Comparison of ENCODE assay signal across 15 cellular contexts in the genomic region with DNA sequence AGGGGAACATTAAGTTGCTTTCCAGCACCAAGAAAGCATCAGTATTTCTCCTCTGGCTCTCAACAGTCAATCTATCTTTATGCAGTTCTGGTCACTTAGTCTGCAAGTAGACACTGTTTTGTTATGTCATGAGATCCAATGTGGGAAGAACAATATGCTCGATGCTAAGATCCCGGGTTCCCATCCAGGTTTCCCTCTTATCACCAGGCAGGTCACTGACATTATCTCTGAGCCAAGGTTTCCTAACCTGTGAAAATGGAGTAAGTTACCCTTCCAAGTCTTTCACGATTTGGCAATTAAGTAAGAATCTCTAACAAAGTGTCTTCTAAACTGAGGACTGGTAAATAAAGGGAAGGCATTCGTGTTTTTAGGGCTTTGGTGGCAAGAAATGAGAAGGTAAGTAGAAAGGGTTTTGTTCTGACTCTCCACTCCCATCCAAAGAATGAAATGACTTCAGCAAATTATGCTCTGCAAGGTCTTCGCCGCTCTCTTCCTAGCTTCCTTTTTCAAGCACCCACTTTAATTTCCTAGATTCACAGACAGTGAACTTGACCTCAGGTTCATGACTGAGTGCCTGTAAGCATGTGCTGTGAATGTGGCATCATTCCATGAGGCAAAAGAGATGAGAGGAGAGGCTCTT.
DNase-seq lines count a peak whose midpoint lies in the region; ATAC-seq lines count a peak whose summit lies in the region.
"Had no signal": no experiment of that assay in that cellular context is flagged by ENCODE, and none has a peak within 500 bp of the region (broad histone marks: within the 10 kb centered on the region; RNA-seq: fewer than 3 reads in every experiment).

No MANE protein-coding gene starts in this region.

- no peaks in the 10 kb centered on the region for H3K36me3 ChIP-seq in CD8-positive, alpha-beta memory T cell (ENCODE audit: insufficient read depth, low read length)
- H3K36me3 ChIP-seq: breast epithelium had no signal

- H3K4me3 Mint-ChIP-seq in stimulated activated naive CD8-positive, alpha-beta T cell treated with anti-CD3 and anti-CD28 coated beads, Interleukin-15, amount 100 ng/mL, for 72 hours, result peak overlapping the region in 1 of 2 donors; percentile 63
- H3K4me3 Mint-ChIP-seq in T-cell, result peak overlapping the region in 1 of 3 donors; percentile 9
- H3K4me3 Mint-ChIP-seq in CD8-positive, alpha-beta memory T cell, result no peak overlapping the region

- peaks cover 68% of the 10 kb centered on the region for H3K4me1 Mint-ChIP-seq in stimulated activated naive CD8-positive, alpha-beta T cell treated with anti-CD3 and anti-CD28 coated beads, Interleukin-15, amount 100 ng/mL, for 72 hours
- H3K4me1 Mint-ChIP-seq in T-cell, result peaks cover 48 to 78% (median 53%) of the 10 kb centered on the region in 3 donors
- peaks cover 17 to 30% (median 29%) of the 10 kb centered on the region in 3 donors for H3K4me1 Mint-ChIP-seq in CD8-positive, alpha-beta memory T cell

- CTCF ChIA-PET in T-cell (lab: Charles Lee), result interaction anchor here in 1 of 2 donors (0.6 kb wide), 1 partner anchor 37 kb away, joined by 5 read pairs; no protein-coding TSS in a partner anchor
- CTCF ChIA-PET in CD8-positive, alpha-beta memory T cell (lab: Charles Lee), result interaction anchor here (1.4 kb wide), 1 partner anchor 11 kb away, joined by 5 read pairs; no protein-coding TSS in a partner anchor

- peak overlapping the region in 1 of 2 donors; percentile 89 for H3K27ac Mint-ChIP-seq in stimulated activated naive CD8-positive, alpha-beta T cell treated with anti-CD3 and anti-CD28 coated beads, Interleukin-15, amount 100 ng/mL, for 72 hours
- H3K27ac Mint-ChIP-seq in T-cell, result peak overlapping the region; percentile 75 to 89
- peak overlapping the region in 4 of 8 donors; percentile 15 to 70 (median 46) for H3K27ac Mint-ChIP-seq in CD8-positive, alpha-beta memory T cell

- peak; percentile 29 for ATAC-seq in stimulated activated naive CD8-positive, alpha-beta T cell treated with anti-CD3 and anti-CD28 coated beads, Interleukin-15, amount 100 ng/mL, for 72 hours
- ATAC-seq in stimulated activated naive CD8-positive, alpha-beta T cell treated with anti-CD3 and anti-CD28 coated beads, Interleukin-15, Interleukin-2, amounts not matched to agents 100 U/mL and 50 U/mL, for 24 hours, result no peak
- ATAC-seq in T-cell (replicated peaks in 1 of 4), result no peak
- ATAC-seq in left lobe of liver, result peak; percentile 63
- ATAC-seq in HG02981 (IDR thresholded peaks at IDR 0.05; ENCODE audit: unreplicated experiment), result no peak

- POLR2A ChIA-PET in T-cell (lab: Charles Lee), result interaction anchor here in 1 of 2 donors (0.6 kb wide), 1 partner anchor 22 kb away, joined by 3 read pairs; no protein-coding TSS in a partner anchor
- POLR2A ChIA-PET in CD8-positive, alpha-beta memory T cell (lab: Charles Lee), result no interaction called here

- no peaks in the 10 kb centered on the region for H3K27me3 ChIP-seq in CD8-positive, alpha-beta memory T cell (ENCODE audit: insufficient read depth, low read length, poor library complexity, severe bottlenecking)
- H3K27me3 ChIP-seq: breast epithelium, dorsolateral prefrontal cortex, esophagus muscularis mucosa had no signal

- H3K27me3 Mint-ChIP-seq in stimulated activated naive CD8-positive, alpha-beta T cell treated with anti-CD3 and anti-CD28 coated beads, Interleukin-15, amount 100 ng/mL, for 72 hours, result no peaks in the 10 kb centered on the region
- no peaks in the 10 kb centered on the region for H3K27me3 Mint-ChIP-seq in T-cell
- peaks cover 0 to 1% of the 10 kb centered on the region in 2 donors for H3K27me3 Mint-ChIP-seq in CD8-positive, alpha-beta memory T cell

- H3K27ac ChIP-seq in CD8-positive, alpha-beta memory T cell (ENCODE audit: low read depth, low read length), result no peak overlapping the region
- H3K27ac ChIP-seq: breast epithelium, dorsolateral prefrontal cortex, esophagus muscularis mucosa had no signal

- peaks cover 14% of the 10 kb centered on the region for H3K36me3 Mint-ChIP-seq in T-cell
- H3K36me3 Mint-ChIP-seq in CD8-positive, alpha-beta memory T cell, result peaks cover 4 to 15% (median 12%) of the 10 kb centered on the region in 3 donors
- H3K36me3 Mint-ChIP-seq: activated naive CD4-positive, alpha-beta T cell treated with anti-CD3 and anti-CD28 coated beads, Interleukin-2, amount 50 U/mL, for 72 hours had no signal

- no peaks in the 10 kb centered on the region for H3K9me3 ChIP-seq in CD8-positive, alpha-beta memory T cell (ENCODE audit: low read length)
- H3K9me3 ChIP-seq: breast epithelium, esophagus muscularis mucosa had no signal

- no peak overlapping the region for H3K4me3 ChIP-seq in CD8-positive, alpha-beta memory T cell (ENCODE audit: low read length)
- H3K4me3 ChIP-seq: breast epithelium, dorsolateral prefrontal cortex, esophagus muscularis mucosa had no signal

- DNase-seq in stimulated activated naive CD8-positive, alpha-beta T cell treated with anti-CD3 and anti-CD28 coated beads, Interleukin-15, amount 100 ng/mL, for 72 hours, result no peak
- no peak for DNase-seq in stimulated activated naive CD8-positive, alpha-beta T cell treated with anti-CD3 and anti-CD28 coated beads, Interleukin-15, Interleukin-2, amounts not matched to agents 100 U/mL and 50 U/mL, for 24 hours
- no peak for DNase-seq in T-cell
- no peak for DNase-seq in left lobe of liver (ENCODE audit: low spot score)
- DNase-seq in CD8-positive, alpha-beta memory T cell, result no peak
- no peak for DNase-seq in NCI-H1105 (lab: John Stamatoyannopoulos, UW)
- no peak for DNase-seq in NCI-H526 (lab: John Stamatoyannopoulos, UW)
- DNase-seq: activated CD4-positive, CD25-positive, alpha-beta regulatory T cell; activated CD8-positive, alpha-beta memory T cell treated with anti-CD3 and anti-CD28 coated beads, Interleukin-2, amount 50 U/mL, for 48 hours; dorsolateral prefrontal cortex; NCI-H1694 treated with DMSO at 0.1 percent for 48 hours had no signal

- H3K4me1 ChIP-seq in CD8-positive, alpha-beta memory T cell (ENCODE audit: insufficient read depth, low read length), result peaks cover 21% of the 10 kb centered on the region
- H3K4me1 ChIP-seq: breast epithelium had no signal

- no peaks in the 10 kb centered on the region for H3K9me3 Mint-ChIP-seq in stimulated activated naive CD8-positive, alpha-beta T cell treated with anti-CD3 and anti-CD28 coated beads, Interleukin-15, amount 100 ng/mL, for 72 hours
- no peaks in the 10 kb centered on the region for H3K9me3 Mint-ChIP-seq in T-cell
- H3K9me3 Mint-ChIP-seq in CD8-positive, alpha-beta memory T cell, result no peaks in the 10 kb centered on the region
- H3K9me3 Mint-ChIP-seq: activated naive CD4-positive, alpha-beta T cell treated with anti-CD3 and anti-CD28 coated beads, Interleukin-2, amount 50 U/mL, for 72 hours had no signal

Comparison
In these comparisons a context has a peak if more than half of its experiments do, and no peak if none do; other contexts are left out.
1. ATAC-seq: peak in stimulated activated naive CD8-positive, alpha-beta T cell treated with anti-CD3 and anti-CD28 coated beads, Interleukin-15, amount 100 ng/mL, for 72 hours (single experiment) and left lobe of liver (single experiment); none in stimulated activated naive CD8-positive, alpha-beta T cell treated with anti-CD3 and anti-CD28 coated beads, Interleukin-15, Interleukin-2, amounts not matched to agents 100 U/mL and 50 U/mL, for 24 hours (single experiment), T-cell (0 of 4) and HG02981 (single experiment).